ENCODE assay signal across 9 cellular contexts in the genomic region with DNA sequence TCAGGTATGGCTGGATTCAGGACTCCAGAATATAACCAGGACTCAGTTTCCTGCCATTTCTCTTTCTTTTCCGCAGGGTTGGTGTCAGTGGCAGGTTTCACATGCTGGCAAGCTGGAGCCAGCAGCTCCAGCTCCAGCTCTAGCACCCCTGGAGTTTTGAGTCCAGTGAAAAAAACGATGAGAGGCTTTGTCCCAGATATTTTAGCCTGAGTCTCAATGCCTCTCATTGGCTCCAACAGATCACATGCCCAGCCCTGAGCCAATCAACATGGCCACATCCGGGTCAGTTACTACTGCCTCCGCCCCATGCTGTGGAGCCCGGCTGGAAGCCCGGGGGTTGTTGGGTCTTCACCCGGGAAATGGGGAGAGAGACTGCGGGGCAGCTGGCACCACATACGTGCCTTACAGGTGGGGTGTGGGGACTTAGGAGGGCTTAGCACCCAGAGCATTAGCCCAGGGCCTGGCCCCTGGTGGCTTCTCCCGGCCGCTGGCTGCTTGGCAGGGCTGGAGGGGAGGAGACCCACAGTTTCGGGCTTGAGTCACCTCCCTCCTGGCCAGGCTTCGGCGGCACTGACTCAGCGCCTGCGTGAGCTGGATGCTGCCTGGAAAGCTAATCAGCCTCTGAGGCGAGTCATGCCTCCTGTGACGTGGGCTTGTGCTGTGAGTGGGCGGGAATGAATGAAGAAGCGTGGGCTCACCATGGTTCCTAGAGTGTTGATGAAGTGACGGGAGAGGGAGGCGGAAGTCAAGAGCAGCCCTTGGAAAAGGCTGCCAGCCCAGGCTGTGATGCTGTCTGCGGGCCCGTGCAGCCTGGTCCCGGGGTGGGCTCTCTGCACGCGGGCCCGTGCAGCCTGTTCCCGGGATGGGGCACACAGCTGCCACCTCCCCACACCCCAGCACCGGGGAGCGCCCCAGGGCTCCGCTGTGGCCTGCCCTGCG. TPM values are rescaled to one million over a fixed set of nuclear protein-coding genes. Genes with fewer than 3 reads are reported as not detected.
DNase-seq lines count a peak whose midpoint lies in the region; ATAC-seq lines count a peak whose summit lies in the region.
"Had no signal": no experiment of that assay in that cellular context is flagged by ENCODE, and none has a peak within 500 bp of the region (broad histone marks: within the 10 kb centered on the region; RNA-seq: fewer than 3 reads in every experiment).

No MANE protein-coding gene starts in this region.

- in situ Hi-C loops in Caki2 (cut with HindIII; ENCODE audit: low pct_unique_long_range_greater_than_20kb, low sequenced_read_pairs) = no loop called here

- ATAC-seq in HG03039 (IDR thresholded peaks at IDR 0.05; ENCODE audit: unreplicated experiment) = peak; percentile 74
- no peak for ATAC-seq in HG02973 (IDR thresholded peaks at IDR 0.05; ENCODE audit: unreplicated experiment)

- peak; percentile 100 for DNase-seq in Caki2 (ENCODE audit: low read depth)
- peak; percentile 93 for DNase-seq in NCI-H446 treated with DMSO at 0.1 percent for 48 hours (lab: John Stamatoyannopoulos, UW)
- DNase-seq in activated CD4-positive, CD25-positive, alpha-beta regulatory T cell treated with anti-CD3 and anti-CD28 coated beads, Interleukin-2, amount 50 U/mL, for 72 hours = peak; percentile 71
- DNase-seq in central memory CD4-positive, alpha-beta T cell = peak; percentile 73
- DNase-seq in islet precursor cell = peak; percentile 99
- DNase-seq in smooth muscle cell of the brain vasculature (ENCODE audit: low read depth, low spot score) = peak; percentile 96

RNA-seq across cellular contexts. Expression of gene MRTFA, which starts 15.3 kb away (rescaled TPM):
- 9.4 and 24.6 TPM in 2 replicates for total RNA-seq in Caki2 (2014; rRNA removed; shearing (Covaris generic); ENCODE audit: low replicate concordance)

RNA-seq across cellular contexts. Expression of gene MCHR1, which starts 27.5 kb away (rescaled TPM):
- total RNA-seq in Caki2 (2014; rRNA removed; shearing (Covaris generic); ENCODE audit: low replicate concordance) = not detected in 2 replicates
- total RNA-seq: activated CD8-positive, alpha-beta memory T cell treated with anti-CD3 and anti-CD28 coated beads for 36 hours had no signal
